In genomic region chr11:34707462-34707840, GRCh38 we compare ENCODE assay signal across 16 cellular contexts.
A peak's percentile ranks its signal among the peaks of the same experiment; 100 is the strongest.
DNase-seq lines count a peak whose midpoint lies in the region; ATAC-seq, FAIRE-seq and TF ChIP-seq lines count a peak whose summit lies in the region.
"Had no signal": no experiment of that assay in that cellular context is flagged by ENCODE, and none has a peak within 500 bp of the region (broad histone marks: within the 10 kb centered on the region; RNA-seq: fewer than 3 reads in every experiment).

No MANE protein-coding gene starts in this region.

- H3K27me3 ChIP-seq in MM.1S (replicated peaks; ENCODE audit: insufficient read depth, low read length) = no peaks in the 10 kb centered on the region
- no peaks in the 10 kb centered on the region for H3K27me3 ChIP-seq in bronchial epithelial cell (ENCODE audit: control insufficient read depth, insufficient read depth, low read length)
- H3K27me3 ChIP-seq in esophagus squamous epithelium = no peaks in the 10 kb centered on the region
- H3K27me3 ChIP-seq in gastroesophageal sphincter = no peaks in the 10 kb centered on the region
- no peaks in the 10 kb centered on the region for H3K27me3 ChIP-seq in ascending aorta
- H3K27me3 ChIP-seq: BE2C, Peyer's patch had no signal

- H3K4me2 ChIP-seq in MM.1S (ENCODE audit: low read depth, low read length) = no peak overlapping the region

- peaks cover 13% of the 10 kb centered on the region for H3K4me1 ChIP-seq in MM.1S (ENCODE audit: low read length)
- H3K4me1 ChIP-seq in esophagus squamous epithelium = peaks cover 0 to 16% (median 0%) of the 10 kb centered on the region in 3 donors
- no peaks in the 10 kb centered on the region for H3K4me1 ChIP-seq in gastroesophageal sphincter
- no peaks in the 10 kb centered on the region for H3K4me1 ChIP-seq in ascending aorta
- H3K4me1 ChIP-seq: BE2C, Peyer's patch had no signal

- H3K27ac ChIP-seq in MM.1S (ENCODE audit: low read length) (peak overlapping the region; percentile 60; the same call in 1 of the 2 replicates), esophagus squamous epithelium (peak overlapping the region; percentile 47 to 80 (median 66)), gastroesophageal sphincter (no peak overlapping the region), ascending aorta (no peak overlapping the region)
- H3K27ac ChIP-seq: GM23248, Peyer's patch had no signal

- no peaks in the 10 kb centered on the region for H3K79me2 ChIP-seq in MM.1S (ENCODE audit: low read length)

- H3K4me3 ChIP-seq in MM.1S (ENCODE audit: low read length) = no peak overlapping the region
- H3K4me3 ChIP-seq in bronchial epithelial cell (ENCODE audit: low read depth, low read length) = no peak overlapping the region
- H3K4me3 ChIP-seq in esophagus squamous epithelium = no peak overlapping the region
- H3K4me3 ChIP-seq in gastroesophageal sphincter = no peak overlapping the region
- no peak overlapping the region for H3K4me3 ChIP-seq in ascending aorta
- H3K4me3 ChIP-seq: GM23248, Peyer's patch had no signal

- H2AFZ ChIP-seq in MM.1S (ENCODE audit: low read length) = peak overlapping the region; percentile 37; the same call in 1 of the 2 replicates
- H2AFZ ChIP-seq: GM23248 had no signal

- peak; percentile 32 for FAIRE-seq in bronchial epithelial cell (lab: Jason Lieb, UNC)

- H3K36me3 Mint-ChIP-seq in type B pancreatic cell = peaks cover 63% of the 10 kb centered on the region

- H3F3A ChIP-seq in MM.1S (ENCODE audit: insufficient read depth, low read length) = peaks cover 7% of the 10 kb centered on the region; the same call in 1 of the 2 replicates

- no peak overlapping the region for H3K4me3 Mint-ChIP-seq in type B pancreatic cell
- H3K4me3 Mint-ChIP-seq: CD4-positive, alpha-beta T cell had no signal

- 52 to 65% methylated on average over 3 of the region's 3 CpGs for WGBS in esophagus squamous epithelium, 2 donors
- 67% methylated on average over 3 of the region's 3 CpGs; no CpG with 5 or more reads in 1 of the 2 donors for WGBS in gastroesophageal sphincter (ENCODE audit: low coverage in 1 of 2), 2 donors

- peaks cover 6% of the 10 kb centered on the region for H3K9me3 Mint-ChIP-seq in type B pancreatic cell

- H3K36me3 ChIP-seq in MM.1S (replicated peaks; ENCODE audit: insufficient read depth, low read length) (no peaks in the 10 kb centered on the region), bronchial epithelial cell (ENCODE audit: control insufficient read depth, insufficient read depth, low read length) (no peaks in the 10 kb centered on the region), esophagus squamous epithelium (peaks cover 0 to 11% (median 0%) of the 10 kb centered on the region in 3 donors), gastroesophageal sphincter (no peaks in the 10 kb centered on the region), ascending aorta (no peaks in the 10 kb centered on the region)
- H3K36me3 ChIP-seq: BE2C, Peyer's patch had no signal

- no peak overlapping the region for H3K9ac ChIP-seq in MM.1S (ENCODE audit: low read length)
- H3K9ac ChIP-seq: GM23248 had no signal

- DNase-seq in MM.1S (peak; percentile 87), bronchial epithelial cell (ENCODE audit: low read depth) (no peak), esophagus squamous epithelium (lab: John Stamatoyannopoulos, UW) (no peak), type B pancreatic cell (ENCODE audit: extremely low spot score, unreplicated experiment) (no peak), ascending aorta (ENCODE audit: low spot score in 2 of 2) (no peak)
- DNase-seq: BE2C; CD4-positive, alpha-beta T cell; GM23248; NCI-H1048; NCI-H1436 treated with DMSO at 0.1 percent for 48 hours; NCI-H2029 treated with DMSO at 0.1 percent for 48 hours; NCI-H82; Peyer's patch had no signal

- H3K4me1 Mint-ChIP-seq in type B pancreatic cell (ENCODE audit: unreplicated experiment) = no peaks in the 10 kb centered on the region

- TF ChIP-seq POLR2A in esophagus squamous epithelium (IDR thresholded peaks at IDR 0.05) (no peak), gastroesophageal sphincter (IDR thresholded peaks at IDR 0.05) (no peak)

- no peak for TF ChIP-seq EP300 in gastroesophageal sphincter (IDR thresholded peaks at IDR 0.05)

- H3K27ac Mint-ChIP-seq in type B pancreatic cell = peak overlapping the region; percentile 0
- H3K27ac Mint-ChIP-seq: CD4-positive, alpha-beta T cell had no signal

- TF ChIP-seq CTCF in MM.1S (IDR thresholded peaks at IDR 0.05; ENCODE audit: low read length) = no peak
- TF ChIP-seq CTCF in bronchial epithelial cell (IDR thresholded peaks at IDR 0.05; ENCODE audit: insufficient read depth, low read length, severe bottlenecking) = no peak
- no peak for TF ChIP-seq CTCF in esophagus squamous epithelium (IDR thresholded peaks at IDR 0.05)
- TF ChIP-seq CTCF in type B pancreatic cell (conservative IDR thresholded peaks at IDR 0.05) = no peak
- TF ChIP-seq CTCF in gastroesophageal sphincter (IDR thresholded peaks at IDR 0.05) = no peak
- TF ChIP-seq CTCF in ascending aorta (IDR thresholded peaks at IDR 0.05) = no peak

- H3K9me2 ChIP-seq in MM.1S (replicated peaks; ENCODE audit: insufficient read depth, low read length) = no peaks in the 10 kb centered on the region

- no peak for ATAC-seq in gastroesophageal sphincter
- no peak for ATAC-seq in GM18870 (IDR thresholded peaks at IDR 0.05; ENCODE audit: unreplicated experiment)
- ATAC-seq: Right ventricle myocardium inferior had no signal

- H3K9me3 ChIP-seq in MM.1S (replicated peaks; ENCODE audit: insufficient read depth, low read length) (no peaks in the 10 kb centered on the region; the same call in 1 of the 2 replicates), esophagus squamous epithelium (peaks cover 0 to 24% (median 9%) of the 10 kb centered on the region in 3 donors), gastroesophageal sphincter (peaks cover 0 to 26% (median 0%) of the 10 kb centered on the region in 3 donors), ascending aorta (peaks cover 0 to 28% of the 10 kb centered on the region in 2 donors)
- H3K9me3 ChIP-seq: BE2C had no signal

- H4K20me1 ChIP-seq in MM.1S (ENCODE audit: insufficient read depth, low read length) = no peaks in the 10 kb centered on the region

- intact Hi-C loops in esophagus squamous epithelium (cut with DNase I) (no loop called here), ascending aorta (cut with DNase I) (no loop called here)

- H3K27me3 Mint-ChIP-seq in type B pancreatic cell = no peaks in the 10 kb centered on the region

Comparison
In these comparisons a context has a peak if more than half of its experiments do, and no peak if none do; other contexts are left out.
1. H3K27ac ChIP-seq: peak in MM.1S (single experiment) and esophagus squamous epithelium (4 of 4); none in gastroesophageal sphincter (0 of 4) and ascending aorta (0 of 2).